In the genomic region with DNA sequence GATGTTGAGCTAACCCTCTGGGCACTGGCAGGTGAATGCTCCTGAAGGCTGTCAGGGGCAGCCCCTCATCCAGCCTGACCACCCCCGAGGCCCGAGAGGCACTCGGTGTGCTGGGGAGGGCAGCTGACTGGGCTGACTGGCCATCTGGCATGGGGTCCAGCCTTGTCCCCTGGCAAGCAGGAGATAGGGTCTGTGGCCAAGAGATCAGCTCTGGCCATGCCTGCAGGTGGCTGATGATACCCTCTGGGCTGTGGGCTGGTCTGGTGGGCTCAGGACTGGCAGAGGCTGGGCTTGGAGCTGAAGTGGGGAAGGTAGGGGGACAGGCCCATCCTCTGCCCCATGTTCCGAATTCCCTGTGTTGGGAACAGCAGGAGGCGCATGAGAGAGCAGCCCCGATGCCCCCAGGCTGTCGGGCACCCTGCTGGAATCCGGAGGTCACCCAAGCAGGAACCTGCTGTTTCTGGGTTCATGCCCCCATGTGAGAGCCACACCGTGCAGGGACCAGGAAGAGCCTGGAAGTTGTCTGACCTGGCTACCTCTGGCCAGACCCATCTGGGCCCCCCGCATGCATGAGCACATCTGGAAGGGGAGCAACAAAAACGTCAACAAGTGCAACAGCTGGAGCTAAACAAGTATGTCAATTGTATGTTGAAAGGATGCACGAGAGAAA, we compare ENCODE assay signal across 18 cellular contexts.
"Had no signal": no experiment of that assay in that cellular context is flagged by ENCODE, and none has a peak within 500 bp of the region (broad histone marks: within the 10 kb centered on the region; RNA-seq: fewer than 3 reads in every experiment).

No MANE protein-coding gene starts in this region.

- H2AFZ ChIP-seq: hepatocyte had no signal

- H3K4me3 Mint-ChIP-seq: central memory CD8-positive, alpha-beta T cell; stimulated activated effector memory CD8-positive, alpha-beta T cell treated with anti-CD3 and anti-CD28 coated beads, Interleukin-12 subunit alpha, Interleukin-12 subunit beta, amount 100 ng/mL, for 72 hours had no signal

- H3K36me3 ChIP-seq: left lung, neutrophil, ovary, tibial artery had no signal

- H3K27ac ChIP-seq: dorsolateral prefrontal cortex, hepatocyte, left lung, neutrophil, ovary, tibial artery had no signal

- H3K4me1 ChIP-seq: left lung had no signal

- H3K27ac Mint-ChIP-seq: naive B cell; stimulated activated effector memory CD8-positive, alpha-beta T cell treated with anti-CD3 and anti-CD28 coated beads, Interleukin-12 subunit alpha, Interleukin-12 subunit beta, amount 100 ng/mL, for 72 hours had no signal

- H3K4me3 ChIP-seq: dorsolateral prefrontal cortex, hepatocyte, left lung, lung, ovary, tibial artery had no signal

- H3K4me1 Mint-ChIP-seq: central memory CD8-positive, alpha-beta T cell; naive B cell; stimulated activated effector memory CD8-positive, alpha-beta T cell treated with anti-CD3 and anti-CD28 coated beads, Interleukin-12 subunit alpha, Interleukin-12 subunit beta, amount 100 ng/mL, for 72 hours had no signal

- H3K36me3 Mint-ChIP-seq: naive B cell; stimulated activated effector memory CD8-positive, alpha-beta T cell treated with anti-CD3 and anti-CD28 coated beads, Interleukin-12 subunit alpha, Interleukin-12 subunit beta, amount 100 ng/mL, for 72 hours had no signal

- H3K27me3 ChIP-seq: hepatocyte, neutrophil, ovary had no signal

- H3K9me3 Mint-ChIP-seq: central memory CD8-positive, alpha-beta T cell; stimulated activated effector memory CD8-positive, alpha-beta T cell treated with anti-CD3 and anti-CD28 coated beads, Interleukin-12 subunit alpha, Interleukin-12 subunit beta, amount 100 ng/mL, for 72 hours had no signal

- ATAC-seq: left lung; stimulated activated effector memory CD8-positive, alpha-beta T cell treated with anti-CD3 and anti-CD28 coated beads, Interleukin-12 subunit alpha, Interleukin-12 subunit beta, amount 100 ng/mL, for 72 hours; stimulated activated naive CD8-positive, alpha-beta T cell treated with anti-CD3 and anti-CD28 coated beads, Interleukin-15, Interleukin-2, amounts not matched to agents 100 U/mL and 50 U/mL, for 24 hours had no signal

- H3K79me2 ChIP-seq: hepatocyte had no signal

- H3K9me3 ChIP-seq: left lung, neutrophil, ovary, tibial artery had no signal

- H3K4me2 ChIP-seq: hepatocyte had no signal

- DNase-seq: cortex of kidney; effector CD8-positive, alpha-beta T cell; foreskin melanocyte; mesenchymal stem cell; naive B cell; right cardiac atrium; stimulated activated CD4-positive, alpha-beta T cell treated with anti-CD3 and anti-CD28 coated beads, Interleukin-4, amount 100 ng/mL, for 1 hour; stimulated activated CD8-positive, alpha-beta memory T cell treated with anti-CD3 and anti-CD28 coated beads, Interleukin-4, amount 100 ng/mL, for 48 hours; stimulated activated naive CD8-positive, alpha-beta T cell treated with anti-CD3 and anti-CD28 coated beads, Interleukin-15, Interleukin-2, amounts not matched to agents 100 U/mL and 50 U/mL, for 24 hours had no signal
